In the genomic region with DNA sequence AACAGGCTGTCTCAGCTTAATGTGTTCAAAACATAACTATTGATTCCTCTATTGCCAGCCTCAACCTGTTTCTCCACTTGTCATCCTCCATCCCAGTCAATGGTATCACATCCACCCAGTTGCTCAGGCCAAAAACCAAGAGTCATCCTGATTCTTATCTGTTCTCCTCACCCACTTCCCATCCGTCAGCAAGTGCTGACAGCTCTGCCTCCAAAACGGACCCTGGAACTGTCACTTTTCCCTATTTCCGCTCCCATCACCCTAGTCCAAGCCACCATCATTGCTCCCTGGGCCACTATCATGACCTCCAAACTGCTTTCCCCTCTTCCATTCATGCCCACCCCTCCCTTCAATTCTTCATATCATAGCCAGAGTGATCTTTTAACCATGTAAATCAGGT, we compare ENCODE assay signal across 28 cellular contexts.
"Had no signal": no experiment of that assay in that cellular context is flagged by ENCODE, and none has a peak within 500 bp of the region (broad histone marks: within the 10 kb centered on the region; RNA-seq: fewer than 3 reads in every experiment).

No MANE protein-coding gene starts in this region.

- ATAC-seq: effector memory CD8-positive, alpha-beta T cell; esophagus mucosa; gastrocnemius medialis; left cardiac atrium; left lung; left ventricle myocardium superior; lower lobe of right lung; mucosa of descending colon had no signal

- H3K9me3 ChIP-seq: colonic mucosa, esophagus squamous epithelium, gastrocnemius medialis, left lung, lower lobe of right lung, mucosa of descending colon had no signal

- FAIRE-seq: endometrium had no signal

- H3K36me3 Mint-ChIP-seq: mesothelial cell of epicardium, naive B cell had no signal

- H2AFZ ChIP-seq: hepatocyte had no signal

- H3K36me3 ChIP-seq: colonic mucosa, esophagus squamous epithelium, gastrocnemius medialis, left lung, lower lobe of right lung had no signal

- H3K4me1 ChIP-seq: colonic mucosa, gastrocnemius medialis, left lung, lower lobe of right lung had no signal

- H3K27ac Mint-ChIP-seq: dendritic cell treated with granulocyte-macrophage colony-stimulating factor and Interleukin-4, amounts not matched to agents 40 ng/mL and 50 ng/mL, for 4 days; effector memory CD8-positive, alpha-beta T cell; endodermal cell; immature natural killer cell; mesothelial cell of epicardium; naive B cell had no signal

- H3K4me3 ChIP-seq: colonic mucosa, esophagus squamous epithelium, gastrocnemius medialis, hepatocyte, left lung, lower lobe of right lung, mucosa of descending colon had no signal

- DNase-seq: colonic mucosa; cortex of kidney; effector CD8-positive, alpha-beta T cell; effector memory CD8-positive, alpha-beta T cell; endodermal cell; erythroblast; esophagus squamous epithelium; foreskin fibroblast; foreskin melanocyte; gastrocnemius medialis; glutamatergic neuron; head of caudate nucleus; hypothalamus; immature natural killer cell; islet precursor cell; left cardiac atrium; left lung; left ventricle myocardium superior; lower lobe of right lung; mesenchymal stem cell; mucosa of descending colon; naive B cell had no signal

- H3K4me1 Mint-ChIP-seq: mesothelial cell of epicardium, naive B cell had no signal

- H3K4me3 Mint-ChIP-seq: dendritic cell treated with granulocyte-macrophage colony-stimulating factor and Interleukin-4, amounts not matched to agents 40 ng/mL and 50 ng/mL, for 4 days; effector memory CD8-positive, alpha-beta T cell; endodermal cell; immature natural killer cell; mesothelial cell of epicardium; naive B cell had no signal

- H3K9me3 Mint-ChIP-seq: dendritic cell treated with granulocyte-macrophage colony-stimulating factor and Interleukin-4, amounts not matched to agents 40 ng/mL and 50 ng/mL, for 4 days; effector memory CD8-positive, alpha-beta T cell; endodermal cell; immature natural killer cell; mesothelial cell of epicardium had no signal

- H3K4me2 ChIP-seq: hepatocyte had no signal

- H3K27me3 ChIP-seq: colonic mucosa, esophagus squamous epithelium, gastrocnemius medialis, hepatocyte, left lung had no signal

- H3K27ac ChIP-seq: colonic mucosa, epithelial cell of prostate, esophagus squamous epithelium, gastrocnemius medialis, hepatocyte, left lung, lower lobe of right lung had no signal

- H3K79me2 ChIP-seq: hepatocyte had no signal
